21 cellular contexts compared by ENCODE assay signal in genomic region chr7:142670504-142670903, GRCh38.
DNase-seq lines count a peak whose midpoint lies in the region; ATAC-seq and TF ChIP-seq lines count a peak whose summit lies in the region.
"Had no signal": no experiment of that assay in that cellular context is flagged by ENCODE, and none has a peak within 500 bp of the region (broad histone marks: within the 10 kb centered on the region; RNA-seq: fewer than 3 reads in every experiment).

No MANE protein-coding gene starts in this region.

- peak; percentile 63 for ATAC-seq in activated naive CD8-positive, alpha-beta T cell treated with anti-CD3 and anti-CD28 coated beads, Interleukin-2, amount 10 ng/mL, durations not matched to agents 7 days and 5 days (ENCODE audit: low read depth)
- peak; percentile 33 to 66 for ATAC-seq in natural killer cell treated with Interleukin-12 subunit alpha and Interleukin-12 subunit beta and Interleukin-15 and Interleukin-18, amount 100 ng/mL, for 72 hours
- ATAC-seq in GM18505 (IDR thresholded peaks at IDR 0.05; ENCODE audit: unreplicated experiment), result no peak
- ATAC-seq: lower lobe of right lung, SK-N-SH treated with all-trans-retinoic acid at 6 μM for 48 hours had no signal

- no peak overlapping the region for H3K4me3 ChIP-seq in Jurkat, Clone E6-1 (ENCODE audit: low read length)
- H3K4me3 ChIP-seq: lower lobe of right lung, prostate gland, transverse colon had no signal

- no peaks in the 10 kb centered on the region for H3K9me3 Mint-ChIP-seq in activated CD4-positive, alpha-beta memory T cell treated with anti-CD3 and anti-CD28 coated beads for 36 hours
- no peaks in the 10 kb centered on the region for H3K9me3 Mint-ChIP-seq in activated CD4-positive, alpha-beta memory T cell treated with anti-CD3 and anti-CD28 coated beads, Interleukin-2, amount 10 ng/mL, durations not matched to agents 7 days and 5 days
- H3K9me3 Mint-ChIP-seq in activated naive CD8-positive, alpha-beta T cell treated with anti-CD3 and anti-CD28 coated beads, Interleukin-2, amount 10 ng/mL, durations not matched to agents 7 days and 5 days, result no peaks in the 10 kb centered on the region
- H3K9me3 Mint-ChIP-seq in natural killer cell treated with Interleukin-12 subunit alpha and Interleukin-12 subunit beta and Interleukin-15 and Interleukin-18, amount 100 ng/mL, for 72 hours, result no peaks in the 10 kb centered on the region

- TF ChIP-seq POLR2A in GM18505 (IDR thresholded peaks at IDR 0.05; ENCODE audit: borderline replicate concordance, extremely low read depth, insufficient read depth, insufficient read length), result no peak

- no peaks in the 10 kb centered on the region for H3K27me3 Mint-ChIP-seq in activated CD4-positive, alpha-beta memory T cell treated with anti-CD3 and anti-CD28 coated beads for 36 hours
- H3K27me3 Mint-ChIP-seq in activated CD4-positive, alpha-beta memory T cell treated with anti-CD3 and anti-CD28 coated beads, Interleukin-2, amount 10 ng/mL, durations not matched to agents 7 days and 5 days, result no peaks in the 10 kb centered on the region
- H3K27me3 Mint-ChIP-seq in activated naive CD8-positive, alpha-beta T cell treated with anti-CD3 and anti-CD28 coated beads, Interleukin-2, amount 10 ng/mL, durations not matched to agents 7 days and 5 days, result peaks cover 1% of the 10 kb centered on the region
- H3K27me3 Mint-ChIP-seq in natural killer cell treated with Interleukin-12 subunit alpha and Interleukin-12 subunit beta and Interleukin-15 and Interleukin-18, amount 100 ng/mL, for 72 hours, result no peaks in the 10 kb centered on the region
- H3K27me3 Mint-ChIP-seq: B cell had no signal

- no peak overlapping the region for H3K4me3 Mint-ChIP-seq in activated CD4-positive, alpha-beta memory T cell treated with anti-CD3 and anti-CD28 coated beads for 36 hours
- no peak overlapping the region for H3K4me3 Mint-ChIP-seq in activated CD4-positive, alpha-beta memory T cell treated with anti-CD3 and anti-CD28 coated beads, Interleukin-2, amount 10 ng/mL, durations not matched to agents 7 days and 5 days
- peak overlapping the region; percentile 49 for H3K4me3 Mint-ChIP-seq in activated naive CD8-positive, alpha-beta T cell treated with anti-CD3 and anti-CD28 coated beads, Interleukin-2, amount 10 ng/mL, durations not matched to agents 7 days and 5 days
- no peak overlapping the region for H3K4me3 Mint-ChIP-seq in natural killer cell treated with Interleukin-12 subunit alpha and Interleukin-12 subunit beta and Interleukin-15 and Interleukin-18, amount 100 ng/mL, for 72 hours
- H3K4me3 Mint-ChIP-seq: B cell, endodermal cell had no signal

- H3K4me1 Mint-ChIP-seq in activated CD4-positive, alpha-beta memory T cell treated with anti-CD3 and anti-CD28 coated beads for 36 hours (ENCODE audit: low read depth), result peaks cover 29% of the 10 kb centered on the region
- H3K4me1 Mint-ChIP-seq in activated CD4-positive, alpha-beta memory T cell treated with anti-CD3 and anti-CD28 coated beads, Interleukin-2, amount 10 ng/mL, durations not matched to agents 7 days and 5 days, result peaks cover 34% of the 10 kb centered on the region
- H3K4me1 Mint-ChIP-seq in activated naive CD8-positive, alpha-beta T cell treated with anti-CD3 and anti-CD28 coated beads, Interleukin-2, amount 10 ng/mL, durations not matched to agents 7 days and 5 days, result peaks cover 34% of the 10 kb centered on the region
- H3K4me1 Mint-ChIP-seq in natural killer cell treated with Interleukin-12 subunit alpha and Interleukin-12 subunit beta and Interleukin-15 and Interleukin-18, amount 100 ng/mL, for 72 hours (ENCODE audit: low read depth in 2 of 2), result peaks cover 21 to 29% of the 10 kb centered on the region in 2 donors
- H3K4me1 Mint-ChIP-seq: endodermal cell had no signal

- H3K27ac Mint-ChIP-seq in activated CD4-positive, alpha-beta memory T cell treated with anti-CD3 and anti-CD28 coated beads for 36 hours, result peak overlapping the region; percentile 68
- H3K27ac Mint-ChIP-seq in activated CD4-positive, alpha-beta memory T cell treated with anti-CD3 and anti-CD28 coated beads, Interleukin-2, amount 10 ng/mL, durations not matched to agents 7 days and 5 days, result no peak overlapping the region
- H3K27ac Mint-ChIP-seq in activated naive CD8-positive, alpha-beta T cell treated with anti-CD3 and anti-CD28 coated beads, Interleukin-2, amount 10 ng/mL, durations not matched to agents 7 days and 5 days, result peak overlapping the region; percentile 66
- peak overlapping the region; percentile 2 to 85 for H3K27ac Mint-ChIP-seq in natural killer cell treated with Interleukin-12 subunit alpha and Interleukin-12 subunit beta and Interleukin-15 and Interleukin-18, amount 100 ng/mL, for 72 hours
- H3K27ac Mint-ChIP-seq: endodermal cell had no signal

- no peak for DNase-seq in activated CD4-positive, alpha-beta memory T cell treated with anti-CD3 and anti-CD28 coated beads for 36 hours
- no peak for DNase-seq in activated CD4-positive, alpha-beta memory T cell treated with anti-CD3 and anti-CD28 coated beads, Interleukin-2, amount 10 ng/mL, durations not matched to agents 7 days and 5 days
- DNase-seq in Jurkat, Clone E6-1 (ENCODE audit: low read depth, low spot score), result peak; percentile 42
- no peak for DNase-seq in activated naive CD8-positive, alpha-beta T cell treated with anti-CD3 and anti-CD28 coated beads, Interleukin-2, amount 10 ng/mL, durations not matched to agents 7 days and 5 days
- DNase-seq in natural killer cell treated with Interleukin-12 subunit alpha and Interleukin-12 subunit beta and Interleukin-15 and Interleukin-18, amount 100 ng/mL, for 72 hours (ENCODE audit: low spot score), result no peak
- no peak for DNase-seq in NCI-H748 (lab: John Stamatoyannopoulos, UW; ENCODE audit: unreplicated experiment)
- DNase-seq in cerebellar nuclear complex (lab: John Stamatoyannopoulos, UW), result no peak
- DNase-seq: activated CD4-positive, CD25-positive, alpha-beta regulatory T cell; activated naive CD4-positive, alpha-beta T cell treated with Interleukin-2 at 50 U/mL for 16 hours; endodermal cell; lower lobe of right lung; NCI-H1092 treated with DMSO at 0.1 percent for 48 hours; NCI-H1930; NCI-H2227 treated with DMSO at 0.1 percent for 48 hours; NCI-H748 treated with DMSO at 0.1 percent for 48 hours; stimulated activated CD4-positive, alpha-beta T cell treated with anti-CD3 and anti-CD28 coated beads, Interleukin-2, amount 100 ng/mL, for 24 hours; transverse colon had no signal

- CTCF ChIA-PET in activated CD4-positive, alpha-beta memory T cell treated with anti-CD3 and anti-CD28 coated beads for 36 hours (lab: Charles Lee), result interaction anchor here (0.8 to 3.3 kb wide), 7 partner anchors 38 to 165 kb away, joined by 3 to 43 read pairs (median 4); no protein-coding TSS in a partner anchor
- CTCF ChIA-PET in activated CD4-positive, alpha-beta memory T cell treated with anti-CD3 and anti-CD28 coated beads, Interleukin-2, amount 10 ng/mL, durations not matched to agents 7 days and 5 days (lab: Charles Lee), result interaction anchor here (1.0 to 3.3 kb wide), 5 partner anchors 38 to 140 kb away, joined by 3 to 36 read pairs (median 3); no protein-coding TSS in a partner anchor

- intact Hi-C loops in activated CD4-positive, alpha-beta memory T cell treated with anti-CD3 and anti-CD28 coated beads for 36 hours (cut with micrococcal nuclease), result loop anchor here (5.0 kb wide), 1 partner anchor 42 kb away; no protein-coding TSS in a partner anchor

- no peaks in the 10 kb centered on the region for H3K36me3 Mint-ChIP-seq in activated CD4-positive, alpha-beta memory T cell treated with anti-CD3 and anti-CD28 coated beads for 36 hours
- no peaks in the 10 kb centered on the region for H3K36me3 Mint-ChIP-seq in activated CD4-positive, alpha-beta memory T cell treated with anti-CD3 and anti-CD28 coated beads, Interleukin-2, amount 10 ng/mL, durations not matched to agents 7 days and 5 days (ENCODE audit: low read depth)
- peaks cover 3% of the 10 kb centered on the region for H3K36me3 Mint-ChIP-seq in activated naive CD8-positive, alpha-beta T cell treated with anti-CD3 and anti-CD28 coated beads, Interleukin-2, amount 10 ng/mL, durations not matched to agents 7 days and 5 days
- no peaks in the 10 kb centered on the region for H3K36me3 Mint-ChIP-seq in natural killer cell treated with Interleukin-12 subunit alpha and Interleukin-12 subunit beta and Interleukin-15 and Interleukin-18, amount 100 ng/mL, for 72 hours

- POLR2A ChIA-PET in activated CD4-positive, alpha-beta memory T cell treated with anti-CD3 and anti-CD28 coated beads for 36 hours (lab: Charles Lee), result no interaction called here
- POLR2A ChIA-PET in activated CD4-positive, alpha-beta memory T cell treated with anti-CD3 and anti-CD28 coated beads, Interleukin-2, amount 10 ng/mL, durations not matched to agents 7 days and 5 days (lab: Charles Lee), result interaction anchor here (1.0 to 1.2 kb wide), 3 partner anchors 112 to 140 kb away, joined by 3 to 4 read pairs (median 3); no protein-coding TSS in a partner anchor
- POLR2A ChIA-PET in activated naive CD8-positive, alpha-beta T cell treated with anti-CD3 and anti-CD28 coated beads, Interleukin-2, amount 10 ng/mL, durations not matched to agents 7 days and 5 days (lab: Charles Lee), result interaction anchor here (1.2 kb wide), 1 partner anchor 114 kb away, joined by 3 read pairs; no protein-coding TSS in a partner anchor
